In the genomic region with DNA sequence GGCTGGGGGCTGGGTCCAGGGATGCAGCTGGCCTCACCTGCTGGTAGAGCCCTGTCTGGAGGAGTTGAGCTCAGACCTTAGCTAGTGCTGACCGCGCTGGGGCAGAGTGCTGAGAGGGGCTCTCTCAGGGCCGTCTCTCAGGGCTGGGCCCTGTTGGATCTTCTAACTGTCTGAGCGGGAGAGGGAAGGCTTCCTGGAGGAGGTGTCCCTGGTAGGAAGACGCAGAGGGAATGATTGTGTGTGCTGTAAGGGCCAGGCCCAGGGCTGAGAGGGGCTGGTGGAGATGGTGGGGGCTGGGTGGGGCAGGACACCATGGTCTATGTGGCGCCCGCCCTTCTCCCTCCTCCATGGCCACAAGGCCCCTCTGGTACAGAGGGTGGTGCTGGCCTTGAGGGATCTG, we compare ENCODE assay signal across 17 cellular contexts. TPM values are rescaled to one million over a fixed set of nuclear protein-coding genes. Genes with fewer than 3 reads are reported as not detected.
A peak's percentile ranks its signal among the peaks of the same experiment; 100 is the strongest.
DNase-seq lines count a peak whose midpoint lies in the region; ATAC-seq and TF ChIP-seq lines count a peak whose summit lies in the region.
"Had no signal": no experiment of that assay in that cellular context is flagged by ENCODE, and none has a peak within 500 bp of the region (broad histone marks: within the 10 kb centered on the region; RNA-seq: fewer than 3 reads in every experiment).

No MANE protein-coding gene starts in this region.

- TF ChIP-seq CTCF in HL-60 (IDR thresholded peaks at IDR 0.05; ENCODE audit: insufficient read depth, low read length) (no peak), endodermal cell (conservative IDR thresholded peaks at IDR 0.05) (no peak)

- no peak overlapping the region for H2BK15ac ChIP-seq in neuronal stem cell (ENCODE audit: low read length)

- no peak overlapping the region for H2AFZ ChIP-seq in neuronal stem cell (ENCODE audit: low read length)

- no peaks in the 10 kb centered on the region for H3K4me1 Mint-ChIP-seq in endodermal cell

- H3K4me3 Mint-ChIP-seq in endodermal cell, result no peak overlapping the region
- H3K4me3 Mint-ChIP-seq: activated T-cell treated with anti-CD3 and anti-CD28 coated beads, Interleukin-2, amount 50 U/mL, for 24 hours; HFFc6 had no signal

- WGBS in endodermal cell (ENCODE audit: insufficient coverage in 1 of 2, insufficient read length in 1 of 2), 2 experiments, result 92 to 93% methylated on average over 3 to 7 of the region's 7 CpGs
- no CpG with 5 or more reads among the region's 7 CpGs for WGBS in neuronal stem cell (ENCODE audit: extremely low coverage in 2 of 2, insufficient read length in 2 of 2, insufficient replicate concordance in 1 of 2), 2 donors

- no peak overlapping the region for H2BK12ac ChIP-seq in neuronal stem cell (ENCODE audit: low read length)

- H3K9me3 ChIP-seq in BLaER1 (no peaks in the 10 kb centered on the region), endodermal cell (ENCODE audit: control insufficient read depth, low read length) (no peaks in the 10 kb centered on the region), neuronal stem cell (replicated peaks in 1 of 2; ENCODE audit: control insufficient read depth in 2 of 2, insufficient read depth in 1 of 2, low read depth in 1 of 2, low read length in 2 of 2) (no peaks in the 10 kb centered on the region)

- H2BK5ac ChIP-seq in neuronal stem cell (ENCODE audit: low read length), result peak overlapping the region; percentile 19

- H3K9ac ChIP-seq in BLaER1, result no peak overlapping the region
- no peak overlapping the region for H3K9ac ChIP-seq in endodermal cell (ENCODE audit: extremely low read depth, low read length, poor library complexity, severe bottlenecking)
- H3K9ac ChIP-seq in neuronal stem cell (ENCODE audit: low read depth, low read length, poor library complexity), result no peak overlapping the region

- no peaks in the 10 kb centered on the region for H3K9me3 Mint-ChIP-seq in endodermal cell
- H3K9me3 Mint-ChIP-seq: activated T-cell treated with anti-CD3 and anti-CD28 coated beads, Interleukin-2, amount 50 U/mL, for 24 hours; HFFc6 had no signal

- DNase-seq in HL-60 (ENCODE audit: low read depth in 1 of 2, low spot score in 1 of 2) (no peak), endodermal cell (no peak), neuronal stem cell (ENCODE audit: low spot score) (no peak), activated T-cell treated with anti-CD3 and anti-CD28 coated beads for 4 hours (no peak), anterior cingulate cortex (lab: John Stamatoyannopoulos, UW) (no peak)
- DNase-seq: activated T-cell treated with anti-CD3 and anti-CD28 coated beads, Interleukin-2, amount 50 U/mL, for 24 hours; Calu3; GF-D8; HFFc6; MV-4-11; NCI-H2081 treated with DMSO at 0.1 percent for 48 hours; NCI-H510A treated with DMSO at 0.1 percent for 48 hours; stimulated activated CD4-positive, alpha-beta T cell treated with anti-CD3 and anti-CD28 coated beads, Interleukin-12 subunit alpha, Interleukin-12 subunit beta, amount 100 ng/mL, for 4 hours had no signal

- H3K14ac ChIP-seq in neuronal stem cell (ENCODE audit: low read length), result no peak overlapping the region

- H3K36me3 Mint-ChIP-seq in endodermal cell (ENCODE audit: low read depth), result no peaks in the 10 kb centered on the region
- H3K36me3 Mint-ChIP-seq: activated naive CD8-positive, alpha-beta T cell had no signal

- no peak overlapping the region for H4K8ac ChIP-seq in neuronal stem cell (ENCODE audit: low read depth, low read length)

- no peak overlapping the region for H3K4ac ChIP-seq in neuronal stem cell (ENCODE audit: low read length)

- ATAC-seq in GM21619 (IDR thresholded peaks at IDR 0.05; ENCODE audit: unreplicated experiment), result no peak
- ATAC-seq in HG03108 (IDR thresholded peaks at IDR 0.05; ENCODE audit: unreplicated experiment), result no peak

- H3K4me2 ChIP-seq in BLaER1 (peak overlapping the region; percentile 89), neuronal stem cell (ENCODE audit: insufficient read depth, low read length, poor library complexity, severe bottlenecking) (no peak overlapping the region)

- no peak overlapping the region for H4K91ac ChIP-seq in neuronal stem cell (ENCODE audit: low read depth, low read length, poor library complexity)

- H3K36me3 ChIP-seq in BLaER1 (no peaks in the 10 kb centered on the region), endodermal cell (ENCODE audit: control insufficient read depth, insufficient read depth, low read length) (no peaks in the 10 kb centered on the region), neuronal stem cell (replicated peaks in 1 of 2; ENCODE audit: control insufficient read depth in 2 of 2, insufficient read depth in 2 of 2, low read length in 2 of 2) (no peaks in the 10 kb centered on the region)

- no peak overlapping the region for H2BK120ac ChIP-seq in neuronal stem cell (ENCODE audit: low read depth, low read length)

- H3K4me3 ChIP-seq in BLaER1, result no peak overlapping the region
- H3K4me3 ChIP-seq in HL-60 (replicated peaks; ENCODE audit: insufficient read depth, low read length), result no peak overlapping the region
- H3K4me3 ChIP-seq in endodermal cell (ENCODE audit: low read length), result no peak overlapping the region
- no peak overlapping the region for H3K4me3 ChIP-seq in neuronal stem cell (ENCODE audit: low read length in 2 of 2)

- H3K27me3 Mint-ChIP-seq in endodermal cell (ENCODE audit: insufficient read depth), result no peaks in the 10 kb centered on the region
- H3K27me3 Mint-ChIP-seq: activated naive CD8-positive, alpha-beta T cell had no signal

- H3K79me1 ChIP-seq in neuronal stem cell (ENCODE audit: low read depth, low read length), result peaks cover 63% of the 10 kb centered on the region

- peaks cover 100% of the 10 kb centered on the region for H4K20me1 ChIP-seq in BLaER1

- peak overlapping the region; percentile 14 for H2AK5ac ChIP-seq in neuronal stem cell (ENCODE audit: low read depth, low read length)

- no peak overlapping the region for H3K23ac ChIP-seq in neuronal stem cell (ENCODE audit: low read depth, low read length, poor library complexity)

- H3K27ac Mint-ChIP-seq in endodermal cell, result peak overlapping the region; percentile 79
- H3K27ac Mint-ChIP-seq: activated naive CD8-positive, alpha-beta T cell; activated T-cell treated with anti-CD3 and anti-CD28 coated beads, Interleukin-2, amount 50 U/mL, for 24 hours; HFFc6 had no signal

- H3K18ac ChIP-seq in neuronal stem cell (ENCODE audit: low read length), result peak overlapping the region; percentile 32

- no peak overlapping the region for H3K27ac ChIP-seq in BLaER1
- peak overlapping the region; percentile 39; the same call in 1 of the 2 replicates for H3K27ac ChIP-seq in HL-60 (replicated peaks)
- no peak overlapping the region for H3K27ac ChIP-seq in endodermal cell (ENCODE audit: low read depth, low read length)
- no peak overlapping the region for H3K27ac ChIP-seq in neuronal stem cell (replicated peaks; ENCODE audit: low read length)

- peaks cover 100% of the 10 kb centered on the region for H3K4me1 ChIP-seq in BLaER1
- no peaks in the 10 kb centered on the region for H3K4me1 ChIP-seq in endodermal cell (ENCODE audit: control insufficient read depth, insufficient read depth, low read length)
- peaks cover 25 to 37% of the 10 kb centered on the region in 2 donors for H3K4me1 ChIP-seq in neuronal stem cell (ENCODE audit: control insufficient read depth in 2 of 2, insufficient read depth in 1 of 2, low read depth in 1 of 2, low read length in 2 of 2)

- no peaks in the 10 kb centered on the region for H3K27me3 ChIP-seq in BLaER1
- no peaks in the 10 kb centered on the region for H3K27me3 ChIP-seq in HL-60 (ENCODE audit: insufficient read depth, poor library complexity, severe bottlenecking)
- H3K27me3 ChIP-seq in endodermal cell (ENCODE audit: control insufficient read depth, insufficient read depth, low read length, poor library complexity, severe bottlenecking), result no peaks in the 10 kb centered on the region
- no peaks in the 10 kb centered on the region for H3K27me3 ChIP-seq in neuronal stem cell (ENCODE audit: control insufficient read depth in 3 of 3, insufficient read depth in 3 of 3, low read depth in 1 of 3, low read length in 3 of 3)

RNA-seq across cellular contexts. Expression of gene RXRA, which starts 55.0 kb away (rescaled TPM):
- 10 to 100 TPM; 58.3 to 70.6 TPM for total RNA-seq in endodermal cell
- 37.4 TPM for polyA plus RNA-seq in endodermal cell (2013, experiment 1 of 2)
- 33.9 TPM for polyA plus RNA-seq in endodermal cell (2013, experiment 2 of 2)
- 36.1 TPM for polyA plus RNA-seq in neuronal stem cell (2013, experiment 1 of 2)
- 36.3 TPM for polyA plus RNA-seq in neuronal stem cell (2013, experiment 2 of 2)
